ENCODE assay signal across 7 cellular contexts in genomic region chr21:23887709-23888303, GRCh38.
DNase-seq lines count a peak whose midpoint lies in the region; ATAC-seq, FAIRE-seq and TF ChIP-seq lines count a peak whose summit lies in the region.

No MANE protein-coding gene starts in this region.

- H3K27ac ChIP-seq in thyroid gland (no peak overlapping the region), esophagus squamous epithelium (no peak overlapping the region)

- H3K9me3 ChIP-seq in thyroid gland, result no peaks in the 10 kb centered on the region
- H3K9me3 ChIP-seq in esophagus squamous epithelium, result peaks cover 0 to 13% (median 0%) of the 10 kb centered on the region in 3 donors

- no peak overlapping the region for H3K4me3 ChIP-seq in thyroid gland (replicated peaks in 1 of 3)
- peak overlapping the region in 1 of 4 donors; percentile 35 for H3K4me3 ChIP-seq in esophagus squamous epithelium

- peak; percentile 80 for DNase-seq in NAMALWA (ENCODE audit: low spot score)
- DNase-seq in activated T-cell treated with anti-CD3 and anti-CD28 coated beads for 48 hours (ENCODE audit: low read depth), result peak; percentile 4
- DNase-seq in stimulated activated naive CD4-positive, alpha-beta T cell (lab: John Stamatoyannopoulos, UW), result peak in 4 of 6 experiments; percentile 20 to 39 (median 38)
- no peak for DNase-seq in thyroid gland
- DNase-seq in esophagus squamous epithelium (lab: John Stamatoyannopoulos, UW), result no peak
- DNase-seq in H54 (ENCODE audit: insufficient read length, low spot score), result no peak

- 89 to 90% methylated on average over 11 of the region's 11 CpGs for WGBS in thyroid gland, 2 donors
- WGBS in esophagus squamous epithelium, 2 donors, result 74% methylated on average over 10 to 11 of the region's 11 CpGs

- FAIRE-seq in H54 (lab: Jason Lieb, UNC), result no peak

- intact Hi-C loops in thyroid gland (cut with DNase I) (no loop called here), esophagus squamous epithelium (cut with DNase I) (no loop called here)

- peak; percentile 76 for ATAC-seq in GM21717 (IDR thresholded peaks at IDR 0.05; ENCODE audit: unreplicated experiment)

- H3K36me3 ChIP-seq in thyroid gland (no peaks in the 10 kb centered on the region), esophagus squamous epithelium (no peaks in the 10 kb centered on the region)

- H3K27me3 ChIP-seq in thyroid gland (no peaks in the 10 kb centered on the region), esophagus squamous epithelium (no peaks in the 10 kb centered on the region)

- H3K4me1 ChIP-seq in thyroid gland (no peaks in the 10 kb centered on the region), esophagus squamous epithelium (no peaks in the 10 kb centered on the region)

- TF ChIP-seq CTCF in thyroid gland (IDR thresholded peaks at IDR 0.05), result no peak
- TF ChIP-seq CTCF in esophagus squamous epithelium (IDR thresholded peaks at IDR 0.05), result no peak

- no peak for TF ChIP-seq POLR2A in thyroid gland (IDR thresholded peaks at IDR 0.05)
- no peak for TF ChIP-seq POLR2A in esophagus squamous epithelium (IDR thresholded peaks at IDR 0.05)
- no peak for TF ChIP-seq POLR2A in H54 (IDR thresholded peaks at IDR 0.05; ENCODE audit: low read depth, low read length)

Comparison
In these comparisons a context has a peak if more than half of its experiments do, and no peak if none do; other contexts are left out.
1. DNase-seq: peak in NAMALWA (single experiment), activated T-cell treated with anti-CD3 and anti-CD28 coated beads for 48 hours (single experiment) and stimulated activated naive CD4-positive, alpha-beta T cell (4 of 6); none in thyroid gland (0 of 2), esophagus squamous epithelium (single experiment) and H54 (single experiment).